Comparison of ENCODE assay signal across 26 cellular contexts in the genomic region with DNA sequence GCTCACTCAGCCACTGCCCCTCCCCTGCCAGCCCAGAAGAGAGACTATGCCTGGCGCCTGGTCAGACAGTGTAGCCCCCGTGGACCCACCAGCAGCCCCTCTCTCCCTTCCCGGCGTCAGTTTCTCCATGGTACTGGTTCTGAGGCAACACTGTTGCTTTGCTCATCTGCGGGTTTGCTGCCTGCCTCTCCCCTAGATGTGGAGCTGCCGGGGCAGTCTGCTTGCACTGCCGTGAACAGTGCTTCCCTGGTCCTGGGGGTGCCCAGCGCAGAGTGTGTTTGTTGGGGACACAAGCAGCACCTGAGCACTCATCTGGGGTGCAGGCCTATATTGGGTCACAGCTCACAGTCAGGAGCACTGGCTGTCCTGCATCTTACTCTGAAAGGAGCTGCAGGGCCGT.
"Had no signal": no experiment of that assay in that cellular context is flagged by ENCODE, and none has a peak within 500 bp of the region (broad histone marks: within the 10 kb centered on the region; RNA-seq: fewer than 3 reads in every experiment).

No MANE protein-coding gene starts in this region.

- H3K36me3 ChIP-seq: cardiac muscle cell, esophagus squamous epithelium, gastrocnemius medialis, heart left ventricle, ovary, thoracic aorta, upper lobe of left lung had no signal

- H3K9me3 ChIP-seq: esophagus squamous epithelium, gastrocnemius medialis, ovary, thoracic aorta had no signal

- H3K4me3 Mint-ChIP-seq: activated B cell treated with CpG ODN at 0.5 μM for 24 hours; activated CD4-positive, alpha-beta T cell treated with anti-CD3 and anti-CD28 coated beads for 36 hours; activated naive CD8-positive, alpha-beta T cell treated with anti-CD3 and anti-CD28 coated beads, Interleukin-2, amount 50 U/mL, for 24 hours; mesothelial cell of epicardium; naive thymus-derived CD8-positive, alpha-beta T cell; T-helper 17 cell had no signal

- H3K4me3 ChIP-seq: body of pancreas, cardiac muscle cell, esophagus squamous epithelium, gastrocnemius medialis, heart left ventricle, ovary, psoas muscle, SK-N-MC, skin epidermis, thoracic aorta, upper lobe of left lung had no signal

- H3K4me1 ChIP-seq: body of pancreas, gastrocnemius medialis, heart left ventricle, psoas muscle, upper lobe of left lung had no signal

- DNase-seq: activated B cell treated with CpG ODN at 0.5 μM for 24 hours; activated CD4-positive, alpha-beta T cell treated with anti-CD3 and anti-CD28 coated beads for 36 hours; activated CD4-positive, alpha-beta T cell treated with anti-CD3 and anti-CD28 coated beads, Interleukin-2, amount 50 U/mL, for 4 hours; activated gamma-delta T cell; activated naive CD4-positive, alpha-beta T cell treated with anti-CD3 and anti-CD28 coated beads, Interleukin-2, amount 50 U/mL, for 16 hours; activated naive CD8-positive, alpha-beta T cell treated with anti-CD3 and anti-CD28 coated beads, Interleukin-2, amount 50 U/mL, for 24 hours; activated T-cell treated with anti-CD3 and anti-CD28 coated beads, Interleukin-2, amount 50 U/mL, for 48 hours; body of pancreas; esophagus squamous epithelium; gastrocnemius medialis; heart left ventricle; psoas muscle; right cardiac atrium; stimulated activated CD4-positive, alpha-beta T cell treated with anti-CD3 and anti-CD28 coated beads, Interleukin-2, amount 100 ng/mL, for 48 hours; stimulated activated naive CD4-positive, alpha-beta T cell treated with Interleukin-2 at 50 U/mL for 16 hours; SW 1271; T-helper 17 cell had no signal

- ATAC-seq: activated CD4-positive, alpha-beta T cell treated with anti-CD3 and anti-CD28 coated beads for 36 hours; activated naive CD8-positive, alpha-beta T cell treated with anti-CD3 and anti-CD28 coated beads, Interleukin-2, amount 50 U/mL, for 24 hours; body of pancreas; gastrocnemius medialis; heart left ventricle; left colon; naive thymus-derived CD8-positive, alpha-beta T cell; psoas muscle; right cardiac atrium; T-helper 17 cell had no signal

- H3K27me3 ChIP-seq: body of pancreas, cardiac muscle cell, heart left ventricle, ovary, upper lobe of left lung had no signal

- H3K36me3 Mint-ChIP-seq: mesothelial cell of epicardium had no signal

- H3K4me1 Mint-ChIP-seq: activated B cell treated with CpG ODN at 0.5 μM for 24 hours; activated CD4-positive, alpha-beta T cell treated with anti-CD3 and anti-CD28 coated beads for 36 hours; activated naive CD8-positive, alpha-beta T cell treated with anti-CD3 and anti-CD28 coated beads, Interleukin-2, amount 50 U/mL, for 24 hours; naive thymus-derived CD8-positive, alpha-beta T cell; T-helper 17 cell had no signal

- H3K27ac Mint-ChIP-seq: activated B cell treated with CpG ODN at 0.5 μM for 24 hours; activated CD4-positive, alpha-beta T cell treated with anti-CD3 and anti-CD28 coated beads for 36 hours; activated naive CD8-positive, alpha-beta T cell treated with anti-CD3 and anti-CD28 coated beads, Interleukin-2, amount 50 U/mL, for 24 hours; mesothelial cell of epicardium; naive thymus-derived CD8-positive, alpha-beta T cell; T-helper 17 cell had no signal

- H3K27ac ChIP-seq: body of pancreas, cardiac muscle cell, esophagus squamous epithelium, gastrocnemius medialis, heart left ventricle, ovary, psoas muscle, SK-N-MC, skin epidermis, thoracic aorta, upper lobe of left lung had no signal
